ENCODE assay signal across 22 cellular contexts in genomic region chr19:29495971-29496441, GRCh38. TPM values are rescaled to one million over a fixed set of nuclear protein-coding genes. Genes with fewer than 3 reads are reported as not detected.
DNase-seq lines count a peak whose midpoint lies in the region; ATAC-seq and TF ChIP-seq lines count a peak whose summit lies in the region.
"Had no signal": no experiment of that assay in that cellular context is flagged by ENCODE, and none has a peak within 500 bp of the region (broad histone marks: within the 10 kb centered on the region; RNA-seq: fewer than 3 reads in every experiment).

No MANE protein-coding gene starts in this region.

- POLR2A ChIA-PET in activated CD8-positive, alpha-beta T cell treated with anti-CD3 and anti-CD28 coated beads for 36 hours (lab: Charles Lee) = no interaction called here

- no peak overlapping the region for H3K4me3 ChIP-seq in heart left ventricle
- H3K4me3 ChIP-seq in lower lobe of right lung = no peak overlapping the region
- H3K4me3 ChIP-seq in sigmoid colon = no peak overlapping the region
- H3K4me3 ChIP-seq: A549, GM12878 had no signal

- no peaks in the 10 kb centered on the region for H3K36me3 ChIP-seq in heart left ventricle
- H3K36me3 ChIP-seq in lower lobe of right lung = no peaks in the 10 kb centered on the region
- H3K36me3 ChIP-seq in sigmoid colon = no peaks in the 10 kb centered on the region

- TF ChIP-seq EP300 in sigmoid colon (IDR thresholded peaks at IDR 0.05) = no peak

- peaks cover 0 to 28% (median 5%) of the 10 kb centered on the region in 9 donors for H3K27me3 ChIP-seq in heart left ventricle
- peaks cover 10% of the 10 kb centered on the region for H3K27me3 ChIP-seq in lower lobe of right lung (ENCODE audit: low read depth)
- no peaks in the 10 kb centered on the region for H3K27me3 ChIP-seq in sigmoid colon

- CTCF ChIA-PET in activated CD8-positive, alpha-beta T cell treated with anti-CD3 and anti-CD28 coated beads for 36 hours (lab: Charles Lee) = no interaction called here

- no peak for TF ChIP-seq POLR2A in heart left ventricle (IDR thresholded peaks at IDR 0.05)
- TF ChIP-seq POLR2A in sigmoid colon (IDR thresholded peaks at IDR 0.05) = no peak

- WGBS in heart left ventricle, 4 donors = 63 to 93% (median 86%) methylated on average over 1 to 4 of the region's 4 CpGs
- 85 to 89% methylated on average over 4 of the region's 4 CpGs for WGBS in sigmoid colon, 2 donors

- H3K4me1 ChIP-seq in heart left ventricle (no peaks in the 10 kb centered on the region), lower lobe of right lung (no peaks in the 10 kb centered on the region), sigmoid colon (peaks cover 0 to 16% (median 5%) of the 10 kb centered on the region in 4 donors)
- H3K4me1 ChIP-seq: A549 had no signal

- peaks cover 10% of the 10 kb centered on the region for H3K27me3 Mint-ChIP-seq in activated CD8-positive, alpha-beta T cell treated with anti-CD3 and anti-CD28 coated beads for 36 hours

- TF ChIP-seq CTCF in heart left ventricle (IDR thresholded peaks at IDR 0.05) = no peak
- no peak for TF ChIP-seq CTCF in lower lobe of right lung (IDR thresholded peaks at IDR 0.05)
- TF ChIP-seq CTCF in sigmoid colon (IDR thresholded peaks at IDR 0.05) = no peak
- TF ChIP-seq CTCF in activated CD8-positive, alpha-beta T cell treated with anti-CD3 and anti-CD28 coated beads for 36 hours (IDR thresholded peaks at IDR 0.05) = no peak

- H3K4me3 Mint-ChIP-seq in activated CD8-positive, alpha-beta T cell treated with anti-CD3 and anti-CD28 coated beads for 36 hours = no peak overlapping the region
- H3K4me3 Mint-ChIP-seq: CD4-positive, alpha-beta memory T cell; HFFc6 had no signal

- H3K4me1 Mint-ChIP-seq in activated CD8-positive, alpha-beta T cell treated with anti-CD3 and anti-CD28 coated beads for 36 hours (ENCODE audit: low read depth) = no peaks in the 10 kb centered on the region
- H3K4me1 Mint-ChIP-seq: CD4-positive, alpha-beta memory T cell had no signal

- H3K36me3 Mint-ChIP-seq in activated CD8-positive, alpha-beta T cell treated with anti-CD3 and anti-CD28 coated beads for 36 hours (ENCODE audit: low read depth) = no peaks in the 10 kb centered on the region
- H3K36me3 Mint-ChIP-seq in activated naive CD4-positive, alpha-beta T cell treated with anti-CD3 and anti-CD28 coated beads, Interleukin-2, amount 50 U/mL, for 72 hours = no peaks in the 10 kb centered on the region
- H3K36me3 Mint-ChIP-seq: CD4-positive, alpha-beta memory T cell had no signal

- H3K27ac Mint-ChIP-seq in activated CD8-positive, alpha-beta T cell treated with anti-CD3 and anti-CD28 coated beads for 36 hours = no peak overlapping the region
- H3K27ac Mint-ChIP-seq in activated naive CD4-positive, alpha-beta T cell treated with anti-CD3 and anti-CD28 coated beads, Interleukin-2, amount 50 U/mL, for 72 hours = no peak overlapping the region
- H3K27ac Mint-ChIP-seq: CD4-positive, alpha-beta memory T cell; HFFc6 had no signal

- intact Hi-C loops in Right ventricle myocardium inferior (cut with DNase I) = no loop called here
- intact Hi-C loops in heart left ventricle (cut with DNase I) = no loop called here
- intact Hi-C loops in lower lobe of right lung (cut with DNase I) = no loop called here
- intact Hi-C loops in sigmoid colon (cut with DNase I) = no loop called here
- intact Hi-C loops in activated CD8-positive, alpha-beta T cell treated with anti-CD3 and anti-CD28 coated beads for 36 hours (cut with micrococcal nuclease) = no loop called here

- H3K27ac ChIP-seq in heart left ventricle = no peak overlapping the region
- H3K27ac ChIP-seq in lower lobe of right lung = no peak overlapping the region
- no peak overlapping the region for H3K27ac ChIP-seq in sigmoid colon
- H3K27ac ChIP-seq: A549 had no signal

- ATAC-seq in Right ventricle myocardium inferior (no peak), heart left ventricle (no peak), lower lobe of right lung (peak in 1 of 2 donors; percentile 25)
- ATAC-seq in activated CD8-positive, alpha-beta T cell treated with anti-CD3 and anti-CD28 coated beads for 36 hours = no peak
- ATAC-seq in activated naive CD4-positive, alpha-beta T cell treated with anti-CD3 and anti-CD28 coated beads, Interleukin-2, amount 50 U/mL, for 72 hours = no peak
- ATAC-seq: GM12878 had no signal

- DNase-seq in Right ventricle myocardium inferior (ENCODE audit: missing footprints) (peak; percentile 14), heart left ventricle (no peak), lower lobe of right lung (peak; percentile 6), sigmoid colon (peak; percentile 36), DMS153 (lab: John Stamatoyannopoulos, UW) (no peak)
- DNase-seq in activated CD8-positive, alpha-beta T cell treated with anti-CD3 and anti-CD28 coated beads for 36 hours = no peak
- DNase-seq in activated naive CD4-positive, alpha-beta T cell treated with anti-CD3 and anti-CD28 coated beads, Interleukin-2, amount 50 U/mL, for 72 hours (ENCODE audit: low spot score in 2 of 2) = no peak
- DNase-seq: Calu3; CD4-positive, alpha-beta memory T cell; DMS53; EL; GOT3; HFFc6; KBM-7; NCI-H1105 treated with DMSO at 0.1 percent for 48 hours; NCI-H1694; NCI-H2081 treated with DMSO at 0.1 percent for 48 hours; NCI-H446 treated with DMSO at 0.1 percent for 48 hours; SHP77 had no signal

- H3K9me3 ChIP-seq in heart left ventricle = no peaks in the 10 kb centered on the region
- H3K9me3 ChIP-seq in lower lobe of right lung = no peaks in the 10 kb centered on the region
- no peaks in the 10 kb centered on the region for H3K9me3 ChIP-seq in sigmoid colon
- H3K9me3 ChIP-seq: A549 had no signal

- H3K9me3 Mint-ChIP-seq in activated CD8-positive, alpha-beta T cell treated with anti-CD3 and anti-CD28 coated beads for 36 hours = no peaks in the 10 kb centered on the region
- no peaks in the 10 kb centered on the region for H3K9me3 Mint-ChIP-seq in activated naive CD4-positive, alpha-beta T cell treated with anti-CD3 and anti-CD28 coated beads, Interleukin-2, amount 50 U/mL, for 72 hours

RNA-seq across cellular contexts. Expression of gene VSTM2B, which starts 29.8 kb away (rescaled TPM):
- not detected for total RNA-seq in Right ventricle myocardium inferior
- total RNA-seq in heart left ventricle = not detected
- not detected for polyA plus RNA-seq in heart left ventricle
- not detected for total RNA-seq in lower lobe of right lung
- under 1 TPM in 1 of 4 donors, not detected in 3; 0.41 TPM for total RNA-seq in sigmoid colon
- not detected for polyA plus RNA-seq in sigmoid colon
- not detected for total RNA-seq in activated CD8-positive, alpha-beta T cell treated with anti-CD3 and anti-CD28 coated beads for 36 hours
- total RNA-seq in activated naive CD4-positive, alpha-beta T cell treated with anti-CD3 and anti-CD28 coated beads, Interleukin-2, amount 50 U/mL, for 72 hours = under 1 TPM in 1 of 2 donors, not detected in 1; 0.27 TPM
- total RNA-seq: Calu3; CD4-positive, alpha-beta memory T cell; GM12878; HFFc6 had no signal
- polyA plus RNA-seq: A549; BJ; CD4-positive, alpha-beta memory T cell; GM12878 had no signal

Comparison
In these comparisons a context has a peak if more than half of its experiments do, and no peak if none do; other contexts are left out.
1. DNase-seq: peak in Right ventricle myocardium inferior (single experiment), lower lobe of right lung (single experiment) and sigmoid colon (single experiment); none in heart left ventricle (0 of 5), activated CD8-positive, alpha-beta T cell treated with anti-CD3 and anti-CD28 coated beads for 36 hours (single experiment), activated naive CD4-positive, alpha-beta T cell treated with anti-CD3 and anti-CD28 coated beads, Interleukin-2, amount 50 U/mL, for 72 hours (0 of 2) and DMS153 (single experiment).